In genomic region chr1:166839600-166840308, GRCh38 we compare ENCODE assay signal across 8 cellular contexts. TPM values are rescaled to one million over a fixed set of nuclear protein-coding genes. Genes with fewer than 3 reads are reported as not detected.
A peak's percentile ranks its signal among the peaks of the same experiment; 100 is the strongest.
DNase-seq lines count a peak whose midpoint lies in the region; ATAC-seq and TF ChIP-seq lines count a peak whose summit lies in the region.

No MANE protein-coding gene starts in this region.

- peak; percentile 39 for ATAC-seq in GM21360 (IDR thresholded peaks at IDR 0.05; ENCODE audit: unreplicated experiment)
- ATAC-seq in RWPE2 (ENCODE audit: low read depth) = peak; percentile 22

- peak; percentile 22 for TF ChIP-seq CTCF in RWPE2 (IDR thresholded peaks at IDR 0.05; ENCODE audit: poor library complexity, severe bottlenecking)
- peak; percentile 23 for TF ChIP-seq CTCF in cardiac muscle cell (IDR thresholded peaks at IDR 0.05; ENCODE audit: low read depth, low read length)

- DNase-seq in D341Med (ENCODE audit: low spot score) (peak; percentile 91), HT-29 (ENCODE audit: low spot score) (peak; percentile 52), RWPE2 (ENCODE audit: low spot score) (no peak), cardiac muscle cell (ENCODE audit: low read depth in 1 of 2, low spot score in 1 of 2) (peak; percentile 28 to 75), pons (ENCODE audit: low spot score) (peak; percentile 56), ureter (ENCODE audit: low spot score) (peak; percentile 62)
- peak; percentile 65 for DNase-seq in activated naive CD4-positive, alpha-beta T cell treated with anti-CD3 and anti-CD28 coated beads, Interleukin-2, amount 10 ng/mL, durations not matched to agents 7 days and 5 days

- H3K27me3 Mint-ChIP-seq in activated naive CD4-positive, alpha-beta T cell treated with anti-CD3 and anti-CD28 coated beads, Interleukin-2, amount 10 ng/mL, durations not matched to agents 7 days and 5 days = peaks cover 8% of the 10 kb centered on the region

- CTCF ChIA-PET in activated naive CD4-positive, alpha-beta T cell treated with anti-CD3 and anti-CD28 coated beads, Interleukin-2, amount 10 ng/mL, durations not matched to agents 7 days and 5 days (lab: Charles Lee) = interaction anchor here (1.0 to 1.3 kb wide), 3 partner anchors 29 to 135 kb away, joined by 3 to 5 read pairs (median 3); partner anchors contain the start of genes ILDR2 and TADA1

- peaks cover 43% of the 10 kb centered on the region for H3K36me3 ChIP-seq in RWPE2 (ENCODE audit: low read depth)
- H3K36me3 ChIP-seq in cardiac muscle cell = peaks cover 22% of the 10 kb centered on the region

- H3K4me1 ChIP-seq in RWPE2 (ENCODE audit: insufficient read depth, poor library complexity, severe bottlenecking) (no peaks in the 10 kb centered on the region), cardiac muscle cell (ENCODE audit: low read depth) (peaks cover 43% of the 10 kb centered on the region)

- no peaks in the 10 kb centered on the region for H3K27me3 ChIP-seq in RWPE2 (ENCODE audit: insufficient read depth, poor library complexity, severe bottlenecking)
- H3K27me3 ChIP-seq in cardiac muscle cell = no peaks in the 10 kb centered on the region

- peak overlapping the region; percentile 60 for H3K27ac ChIP-seq in RWPE2 (ENCODE audit: poor library complexity, severe bottlenecking)
- H3K27ac ChIP-seq in cardiac muscle cell = peak overlapping the region; percentile 97

- H3K9me3 Mint-ChIP-seq in activated naive CD4-positive, alpha-beta T cell treated with anti-CD3 and anti-CD28 coated beads, Interleukin-2, amount 10 ng/mL, durations not matched to agents 7 days and 5 days = no peaks in the 10 kb centered on the region

- H3K9me3 ChIP-seq in RWPE2 (ENCODE audit: severe bottlenecking) (no peaks in the 10 kb centered on the region), cardiac muscle cell (ENCODE audit: low read depth) (no peaks in the 10 kb centered on the region)

- H3K4me3 Mint-ChIP-seq in activated naive CD4-positive, alpha-beta T cell treated with anti-CD3 and anti-CD28 coated beads, Interleukin-2, amount 10 ng/mL, durations not matched to agents 7 days and 5 days = peak overlapping the region; percentile 78

- peaks cover 39% of the 10 kb centered on the region for H3K36me3 Mint-ChIP-seq in activated naive CD4-positive, alpha-beta T cell treated with anti-CD3 and anti-CD28 coated beads, Interleukin-2, amount 10 ng/mL, durations not matched to agents 7 days and 5 days

- peak overlapping the region; percentile 84 for H3K27ac Mint-ChIP-seq in activated naive CD4-positive, alpha-beta T cell treated with anti-CD3 and anti-CD28 coated beads, Interleukin-2, amount 10 ng/mL, durations not matched to agents 7 days and 5 days

- H3K4me3 ChIP-seq in RWPE2 (ENCODE audit: severe bottlenecking) (peak overlapping the region; percentile 74), cardiac muscle cell (peak overlapping the region; percentile 54)

- peaks cover 48% of the 10 kb centered on the region for H3K4me1 Mint-ChIP-seq in activated naive CD4-positive, alpha-beta T cell treated with anti-CD3 and anti-CD28 coated beads, Interleukin-2, amount 10 ng/mL, durations not matched to agents 7 days and 5 days

RNA-seq across cellular contexts. Expression of gene POGK, which starts 0.5 kb away (rescaled TPM):
- 21.2 and 22.0 TPM in 2 replicates for total RNA-seq in HT-29 (2014; rRNA removed; shearing (Covaris generic))
- 37.2 and 39.6 TPM in 2 replicates for total RNA-seq in cardiac muscle cell
- polyA plus RNA-seq in cardiac muscle cell = 21.7 and 30.0 TPM in 2 replicates
- 70.0 TPM for total RNA-seq in ureter

RNA-seq across cellular contexts. Expression of gene TADA1, which starts 36.3 kb away (rescaled TPM):
- 5.7 and 7.2 TPM in 2 replicates for total RNA-seq in HT-29 (2014; rRNA removed; shearing (Covaris generic))
- total RNA-seq in cardiac muscle cell (11.6 and 18.3 TPM in 2 replicates), ureter (11.1 TPM)
- polyA plus RNA-seq in cardiac muscle cell = 15.9 and 32.3 TPM in 2 replicates
